30 cellular contexts compared by ENCODE assay signal in genomic region chr12:28374556-28374955, GRCh38.
DNase-seq lines count a peak whose midpoint lies in the region; ATAC-seq, FAIRE-seq and TF ChIP-seq lines count a peak whose summit lies in the region.
"Had no signal": no experiment of that assay in that cellular context is flagged by ENCODE, and none has a peak within 500 bp of the region (broad histone marks: within the 10 kb centered on the region; RNA-seq: fewer than 3 reads in every experiment).

No MANE protein-coding gene starts in this region.

- H3K27me3 Mint-ChIP-seq in natural killer cell treated with Interleukin-12 subunit alpha and Interleukin-12 subunit beta and Interleukin-15 and Interleukin-18, amount 100 ng/mL, for 72 hours: no peaks in the 10 kb centered on the region
- no peaks in the 10 kb centered on the region for H3K27me3 Mint-ChIP-seq in activated T-helper 1 cell treated with anti-CD3 and anti-CD28 coated beads, Interleukin-12 subunit alpha, Interleukin-12 subunit beta, Interleukin-2, Interleukin-4 antibody, amounts not matched to agents 30 ng/mL and 10 ng/mL and 1 ng/mL, durations not matched to agents 14 hours and 24 hours and 36 hours (ENCODE audit: insufficient read depth)
- H3K27me3 Mint-ChIP-seq: activated CD4-positive, alpha-beta T cell treated with anti-CD3 and anti-CD28 coated beads, Interleukin-2, amount 10 ng/mL, durations not matched to agents 24 days and 14 days; activated CD8-positive, alpha-beta memory T cell treated with anti-CD3 and anti-CD28 coated beads, Interleukin-2, amount 10 ng/mL, durations not matched to agents 7 days and 5 days; activated naive CD8-positive, alpha-beta T cell; stimulated activated memory B cell treated with anti-CD40 and anti-IgM and Interleukin-4, amounts not matched to agents 10 μg/mL and 1 μg/mL and 100 μg/mL, for 72 hours had no signal

- ATAC-seq in natural killer cell treated with Interleukin-12 subunit alpha and Interleukin-12 subunit beta and Interleukin-15 and Interleukin-18, amount 100 ng/mL, for 72 hours: no peak
- ATAC-seq: activated CD8-positive, alpha-beta memory T cell treated with anti-CD3 and anti-CD28 coated beads, Interleukin-2, amount 10 ng/mL, durations not matched to agents 7 days and 5 days; lower lobe of right lung; stimulated activated memory B cell treated with anti-CD40 and anti-IgM and Interleukin-4, amounts not matched to agents 10 μg/mL and 1 μg/mL and 100 μg/mL, for 72 hours had no signal

- no peak for FAIRE-seq in H54 (lab: Jason Lieb, UNC)
- FAIRE-seq: GM12892, GM19239, H1, islet of Langerhans had no signal

- H3K36me3 Mint-ChIP-seq in natural killer cell treated with Interleukin-12 subunit alpha and Interleukin-12 subunit beta and Interleukin-15 and Interleukin-18, amount 100 ng/mL, for 72 hours: peaks cover 45% of the 10 kb centered on the region
- peaks cover 12% of the 10 kb centered on the region for H3K36me3 Mint-ChIP-seq in activated T-helper 1 cell treated with anti-CD3 and anti-CD28 coated beads, Interleukin-12 subunit alpha, Interleukin-12 subunit beta, Interleukin-2, Interleukin-4 antibody, amounts not matched to agents 30 ng/mL and 10 ng/mL and 1 ng/mL, durations not matched to agents 14 hours and 24 hours and 36 hours (ENCODE audit: low read depth)

- TF ChIP-seq CTCF in fibroblast of mammary gland (conservative IDR thresholded peaks at IDR 0.05; ENCODE audit: control insufficient read depth, insufficient read depth, low read depth, low read length) (no peak), retinal pigment epithelial cell (conservative IDR thresholded peaks at IDR 0.05; ENCODE audit: low read depth, low read length) (no peak)

- peaks cover 22 to 24% of the 10 kb centered on the region in 2 donors for H3K4me1 Mint-ChIP-seq in natural killer cell treated with Interleukin-12 subunit alpha and Interleukin-12 subunit beta and Interleukin-15 and Interleukin-18, amount 100 ng/mL, for 72 hours (ENCODE audit: low read depth in 2 of 2)
- no peaks in the 10 kb centered on the region for H3K4me1 Mint-ChIP-seq in activated T-helper 1 cell treated with anti-CD3 and anti-CD28 coated beads, Interleukin-12 subunit alpha, Interleukin-12 subunit beta, Interleukin-2, Interleukin-4 antibody, amounts not matched to agents 30 ng/mL and 10 ng/mL and 1 ng/mL, durations not matched to agents 14 hours and 24 hours and 36 hours (ENCODE audit: low read depth)
- H3K4me1 Mint-ChIP-seq: activated CD8-positive, alpha-beta memory T cell treated with anti-CD3 and anti-CD28 coated beads, Interleukin-2, amount 10 ng/mL, durations not matched to agents 7 days and 5 days; neural progenitor cell; stimulated activated memory B cell treated with anti-CD40 and anti-IgM and Interleukin-4, amounts not matched to agents 10 μg/mL and 1 μg/mL and 100 μg/mL, for 72 hours had no signal

- intact Hi-C loops in activated T-helper 1 cell treated with anti-CD3 and anti-CD28 coated beads, Interleukin-12 subunit alpha, Interleukin-12 subunit beta, Interleukin-2, Interleukin-4 antibody, amounts not matched to agents 30 ng/mL and 10 ng/mL and 1 ng/mL, durations not matched to agents 14 hours and 24 hours and 36 hours (cut with micrococcal nuclease): no loop called here

- H3K27ac Mint-ChIP-seq in natural killer cell treated with Interleukin-12 subunit alpha and Interleukin-12 subunit beta and Interleukin-15 and Interleukin-18, amount 100 ng/mL, for 72 hours: no peak overlapping the region
- H3K27ac Mint-ChIP-seq in activated T-helper 1 cell treated with anti-CD3 and anti-CD28 coated beads, Interleukin-12 subunit alpha, Interleukin-12 subunit beta, Interleukin-2, Interleukin-4 antibody, amounts not matched to agents 30 ng/mL and 10 ng/mL and 1 ng/mL, durations not matched to agents 14 hours and 24 hours and 36 hours: no peak overlapping the region
- H3K27ac Mint-ChIP-seq: activated CD4-positive, alpha-beta T cell treated with anti-CD3 and anti-CD28 coated beads, Interleukin-2, amount 10 ng/mL, durations not matched to agents 24 days and 14 days; activated CD8-positive, alpha-beta memory T cell treated with anti-CD3 and anti-CD28 coated beads, Interleukin-2, amount 10 ng/mL, durations not matched to agents 7 days and 5 days; activated naive CD8-positive, alpha-beta T cell; neural progenitor cell; stimulated activated memory B cell treated with anti-CD40 and anti-IgM and Interleukin-4, amounts not matched to agents 10 μg/mL and 1 μg/mL and 100 μg/mL, for 72 hours; T-helper 1 cell treated with Interleukin-12 subunit alpha and Interleukin-12 subunit beta and Interleukin-4 antibody, amounts not matched to agents 30 μg/mL and 1 μg/mL, for 36 hours had no signal

- H3K4me3 ChIP-seq in fibroblast of mammary gland (ENCODE audit: control insufficient read depth, low read depth, low read length) (no peak overlapping the region), retinal pigment epithelial cell (ENCODE audit: low read length) (no peak overlapping the region)
- H3K4me3 ChIP-seq: lower lobe of right lung, neural progenitor cell, Peyer's patch, prostate gland, SJSA1, skin epidermis, uterus had no signal

- no peak overlapping the region for H3K4me3 Mint-ChIP-seq in natural killer cell treated with Interleukin-12 subunit alpha and Interleukin-12 subunit beta and Interleukin-15 and Interleukin-18, amount 100 ng/mL, for 72 hours
- H3K4me3 Mint-ChIP-seq in activated T-helper 1 cell treated with anti-CD3 and anti-CD28 coated beads, Interleukin-12 subunit alpha, Interleukin-12 subunit beta, Interleukin-2, Interleukin-4 antibody, amounts not matched to agents 30 ng/mL and 10 ng/mL and 1 ng/mL, durations not matched to agents 14 hours and 24 hours and 36 hours: no peak overlapping the region
- H3K4me3 Mint-ChIP-seq: activated CD4-positive, alpha-beta T cell treated with anti-CD3 and anti-CD28 coated beads, Interleukin-2, amount 10 ng/mL, durations not matched to agents 24 days and 14 days; activated CD8-positive, alpha-beta memory T cell treated with anti-CD3 and anti-CD28 coated beads, Interleukin-2, amount 10 ng/mL, durations not matched to agents 7 days and 5 days; activated naive CD8-positive, alpha-beta T cell; neural progenitor cell; stimulated activated memory B cell treated with anti-CD40 and anti-IgM and Interleukin-4, amounts not matched to agents 10 μg/mL and 1 μg/mL and 100 μg/mL, for 72 hours; T-helper 1 cell treated with Interleukin-12 subunit alpha and Interleukin-12 subunit beta and Interleukin-4 antibody, amounts not matched to agents 30 μg/mL and 1 μg/mL, for 36 hours had no signal

- no peak for TF ChIP-seq POLR2A in H54 (IDR thresholded peaks at IDR 0.05; ENCODE audit: low read depth, low read length)

- peak; percentile 4 for DNase-seq in GM03348 (ENCODE audit: low spot score)
- DNase-seq in amniotic epithelial cell (ENCODE audit: low read depth): peak; percentile 41
- DNase-seq in fibroblast of mammary gland (ENCODE audit: low read depth): peak; percentile 29
- peak; percentile 85 for DNase-seq in retinal pigment epithelial cell (ENCODE audit: low read depth)
- no peak for DNase-seq in natural killer cell treated with Interleukin-12 subunit alpha and Interleukin-12 subunit beta and Interleukin-15 and Interleukin-18, amount 100 ng/mL, for 72 hours (ENCODE audit: low spot score)
- no peak for DNase-seq in GOT3 (lab: John Stamatoyannopoulos, UW)
- no peak for DNase-seq in activated T-helper 1 cell treated with anti-CD3 and anti-CD28 coated beads, Interleukin-12 subunit alpha, Interleukin-12 subunit beta, Interleukin-2, Interleukin-4 antibody, amounts not matched to agents 30 ng/mL and 10 ng/mL and 1 ng/mL, durations not matched to agents 14 hours and 24 hours and 36 hours (ENCODE audit: low spot score)
- no peak for DNase-seq in H54 (ENCODE audit: insufficient read length, low spot score)
- DNase-seq: activated CD4-positive, alpha-beta T cell treated with anti-CD3 and anti-CD28 coated beads, Interleukin-2, amount 10 ng/mL, durations not matched to agents 24 days and 14 days; activated CD8-positive, alpha-beta memory T cell treated with anti-CD3 and anti-CD28 coated beads, Interleukin-2, amount 10 ng/mL, durations not matched to agents 7 days and 5 days; AML-193; DMS53; foreskin melanocyte; hippocampal formation; lower lobe of right lung; NCI-H510A; Peyer's patch; stimulated activated CD4-positive, alpha-beta T cell treated with anti-CD3 and anti-CD28 coated beads, Interleukin-1b, Interleukin-23, amount 100 ng/mL, for 48 hours; uterus had no signal

- H3K9me3 Mint-ChIP-seq in natural killer cell treated with Interleukin-12 subunit alpha and Interleukin-12 subunit beta and Interleukin-15 and Interleukin-18, amount 100 ng/mL, for 72 hours: peaks cover 10% of the 10 kb centered on the region
- H3K9me3 Mint-ChIP-seq in activated T-helper 1 cell treated with anti-CD3 and anti-CD28 coated beads, Interleukin-12 subunit alpha, Interleukin-12 subunit beta, Interleukin-2, Interleukin-4 antibody, amounts not matched to agents 30 ng/mL and 10 ng/mL and 1 ng/mL, durations not matched to agents 14 hours and 24 hours and 36 hours: peaks cover 33% of the 10 kb centered on the region

Comparison
In these comparisons a context has a peak if more than half of its experiments do, and no peak if none do; other contexts are left out.
1. DNase-seq: peak in GM03348 (single experiment), amniotic epithelial cell (single experiment), fibroblast of mammary gland (single experiment) and retinal pigment epithelial cell (single experiment); none in natural killer cell treated with Interleukin-12 subunit alpha and Interleukin-12 subunit beta and Interleukin-15 and Interleukin-18, amount 100 ng/mL, for 72 hours (single experiment), GOT3 (single experiment), activated T-helper 1 cell treated with anti-CD3 and anti-CD28 coated beads, Interleukin-12 subunit alpha, Interleukin-12 subunit beta, Interleukin-2, Interleukin-4 antibody, amounts not matched to agents 30 ng/mL and 10 ng/mL and 1 ng/mL, durations not matched to agents 14 hours and 24 hours and 36 hours (single experiment) and H54 (single experiment).